19 cellular contexts compared by ENCODE assay signal in genomic region chr2:67268806-67269205, GRCh38.
DNase-seq lines count a peak whose midpoint lies in the region; ATAC-seq and TF ChIP-seq lines count a peak whose summit lies in the region.
"Had no signal": no experiment of that assay in that cellular context is flagged by ENCODE, and none has a peak within 500 bp of the region (broad histone marks: within the 10 kb centered on the region; RNA-seq: fewer than 3 reads in every experiment).

No MANE protein-coding gene starts in this region.

- in situ Hi-C loops in brain microvascular endothelial cell (cut with HindIII; ENCODE audit: low pct_ligation_motif_present, low sequenced_read_pairs): no loop called here

- peak overlapping the region; percentile 33 for H3K27ac ChIP-seq in brain microvascular endothelial cell
- H3K27ac ChIP-seq: ascending aorta, coronary artery, suprapubic skin had no signal

- H3K36me3 ChIP-seq in brain microvascular endothelial cell (replicated peaks): no peaks in the 10 kb centered on the region
- H3K36me3 ChIP-seq: ascending aorta, suprapubic skin had no signal

- no peaks in the 10 kb centered on the region for H3K27me3 ChIP-seq in brain microvascular endothelial cell (replicated peaks)
- H3K27me3 ChIP-seq: ascending aorta, suprapubic skin had no signal

- no peak for TF ChIP-seq CTCF in brain microvascular endothelial cell (IDR thresholded peaks at IDR 0.05; ENCODE audit: low read depth, low read length, missing control alignments)

- ATAC-seq in HG02623 (IDR thresholded peaks at IDR 0.05; ENCODE audit: unreplicated experiment) (no peak), HG02973 (IDR thresholded peaks at IDR 0.05; ENCODE audit: unreplicated experiment) (no peak)
- ATAC-seq: activated CD8-positive, alpha-beta T cell treated with anti-CD3 and anti-CD28 coated beads for 36 hours; CD8-positive, alpha-beta T cell; left lobe of liver; WTC11 had no signal

- DNase-seq in EH (ENCODE audit: low read depth) (peak; percentile 79), NCI-H69 (lab: John Stamatoyannopoulos, UW) (peak; percentile 1), brain microvascular endothelial cell (peak; percentile 78), iris pigment epithelial cell (ENCODE audit: low read depth) (peak; percentile 77), DMS79 treated with DMSO at 0.1 percent for 48 hours (lab: John Stamatoyannopoulos, UW) (no peak)
- DNase-seq in stimulated activated CD4-positive, alpha-beta T cell treated with anti-CD3 and anti-CD28 coated beads, Interleukin-15, amount 100 ng/mL, for 24 hours: no peak
- DNase-seq: activated CD8-positive, alpha-beta T cell treated with anti-CD3 and anti-CD28 coated beads for 36 hours; activated naive CD4-positive, alpha-beta T cell treated with Interleukin-2 at 50 U/mL for 16 hours; activated T-cell treated with anti-CD3 and anti-CD28 coated beads, Interleukin-2, amount 50 U/mL, for 24 hours; CD8-positive, alpha-beta T cell; NCI-H146; NCI-H2171 treated with DMSO at 0.1 percent for 48 hours had no signal

- no peak overlapping the region for H3K4me3 ChIP-seq in brain microvascular endothelial cell (ENCODE audit: low read depth, low read length)
- H3K4me3 ChIP-seq: ascending aorta, coronary artery, suprapubic skin had no signal

Comparison
In these comparisons a context has a peak if more than half of its experiments do, and no peak if none do; other contexts are left out.
1. DNase-seq: peak in EH (single experiment), NCI-H69 (single experiment), brain microvascular endothelial cell (single experiment) and iris pigment epithelial cell (single experiment); none in DMS79 treated with DMSO at 0.1 percent for 48 hours (single experiment) and stimulated activated CD4-positive, alpha-beta T cell treated with anti-CD3 and anti-CD28 coated beads, Interleukin-15, amount 100 ng/mL, for 24 hours (single experiment).